ENCODE assay signal across 11 cellular contexts in the genomic region with DNA sequence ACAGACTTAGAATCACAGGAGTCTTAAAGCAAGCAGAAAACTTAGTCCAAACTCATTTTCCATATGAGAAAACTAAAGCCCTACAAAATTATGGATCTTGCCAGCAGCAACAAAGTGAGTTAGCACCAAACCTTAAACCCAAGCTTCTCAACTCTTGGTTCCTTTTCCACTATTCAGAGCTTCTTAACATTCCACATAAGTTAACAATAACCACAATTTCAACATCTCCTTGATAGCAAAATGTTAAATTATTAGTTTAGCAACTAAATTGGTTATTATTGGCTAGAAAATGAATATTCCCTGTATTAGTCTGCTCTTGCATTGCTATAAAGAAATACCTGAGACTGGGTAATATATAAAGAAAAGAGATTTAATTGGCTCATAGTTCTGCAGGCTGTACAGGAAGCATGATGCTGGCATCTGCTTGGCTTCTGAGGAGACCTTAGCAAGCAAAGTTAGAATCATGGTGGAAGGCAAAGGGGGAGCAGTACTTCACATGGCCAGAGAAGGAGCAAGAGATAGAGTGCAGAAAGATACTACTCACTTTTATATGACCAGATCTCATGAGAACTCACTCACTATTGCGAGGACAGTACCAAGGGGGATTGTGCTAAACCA. TPM values are rescaled to one million over a fixed set of nuclear protein-coding genes. Genes with fewer than 3 reads are reported as not detected.
A peak's percentile ranks its signal among the peaks of the same experiment; 100 is the strongest.
DNase-seq lines count a peak whose midpoint lies in the region; TF ChIP-seq lines count a peak whose summit lies in the region.
"Had no signal": no experiment of that assay in that cellular context is flagged by ENCODE, and none has a peak within 500 bp of the region (broad histone marks: within the 10 kb centered on the region; RNA-seq: fewer than 3 reads in every experiment).

No MANE protein-coding gene starts in this region.

- no peaks in the 10 kb centered on the region for H3K4me1 Mint-ChIP-seq in chondrocyte (ENCODE audit: low read depth)
- H3K4me1 Mint-ChIP-seq: activated CD4-positive, alpha-beta T cell treated with anti-CD3 and anti-CD28 coated beads, Interleukin-2, amount 10 ng/mL, durations not matched to agents 7 days and 5 days; activated naive CD8-positive, alpha-beta T cell treated with anti-CD3 and anti-CD28 coated beads for 36 hours had no signal

- H3K4me3 Mint-ChIP-seq in chondrocyte (ENCODE audit: unreplicated experiment), result no peak overlapping the region
- H3K4me3 Mint-ChIP-seq: activated CD4-positive, alpha-beta T cell treated with anti-CD3 and anti-CD28 coated beads, Interleukin-2, amount 10 ng/mL, durations not matched to agents 7 days and 5 days; activated naive CD8-positive, alpha-beta T cell treated with anti-CD3 and anti-CD28 coated beads for 36 hours had no signal

- H3K27ac Mint-ChIP-seq in chondrocyte (ENCODE audit: unreplicated experiment), result no peak overlapping the region
- H3K27ac Mint-ChIP-seq: activated CD4-positive, alpha-beta T cell treated with anti-CD3 and anti-CD28 coated beads, Interleukin-2, amount 10 ng/mL, durations not matched to agents 7 days and 5 days; activated naive CD8-positive, alpha-beta T cell treated with anti-CD3 and anti-CD28 coated beads for 36 hours had no signal

- no peak for TF ChIP-seq POLR2A in sigmoid colon (IDR thresholded peaks at IDR 0.05)

- TF ChIP-seq EP300 in sigmoid colon (IDR thresholded peaks at IDR 0.05), result no peak

- H3K27me3 Mint-ChIP-seq in chondrocyte (ENCODE audit: low read depth), result peaks cover 4% of the 10 kb centered on the region

- no peaks in the 10 kb centered on the region for H3K27me3 ChIP-seq in sigmoid colon

- TF ChIP-seq CTCF in chondrocyte (IDR thresholded peaks at IDR 0.05), result peak; percentile 23
- TF ChIP-seq CTCF in retinal pigment epithelial cell (conservative IDR thresholded peaks at IDR 0.05; ENCODE audit: low read depth, low read length), result peak; percentile 15
- TF ChIP-seq CTCF in sigmoid colon (IDR thresholded peaks at IDR 0.05), result no peak

- no peaks in the 10 kb centered on the region for H3K36me3 ChIP-seq in sigmoid colon

- WGBS in sigmoid colon, 2 donors, result 95% methylated on average over 1 of the region's 1 CpG

- no peaks in the 10 kb centered on the region for H3K4me1 ChIP-seq in sigmoid colon

- H3K9me3 ChIP-seq in sigmoid colon, result no peaks in the 10 kb centered on the region

- intact Hi-C loops in sigmoid colon (cut with DNase I), result no loop called here

- DNase-seq in ELR (ENCODE audit: low read depth), result peak; percentile 18
- DNase-seq in Jurkat, Clone E6-1 (ENCODE audit: low read depth, low spot score), result peak; percentile 4
- DNase-seq in chondrocyte (ENCODE audit: low spot score), result no peak
- no peak for DNase-seq in retinal pigment epithelial cell (ENCODE audit: low read depth)
- DNase-seq in sigmoid colon, result no peak
- DNase-seq in effector CD8-positive, alpha-beta T cell (lab: John Stamatoyannopoulos, UW), result no peak
- DNase-seq in amniotic stem cell (lab: John Stamatoyannopoulos, UW), result no peak
- DNase-seq: activated CD4-positive, alpha-beta T cell treated with anti-CD3 and anti-CD28 coated beads, Interleukin-2, amount 10 ng/mL, durations not matched to agents 7 days and 5 days; activated naive CD8-positive, alpha-beta T cell treated with anti-CD3 and anti-CD28 coated beads for 36 hours; NCI-H774; stimulated activated CD4-positive, alpha-beta T cell treated with anti-CD3 and anti-CD28 coated beads, Interleukin-15, amount 100 ng/mL, for 24 hours had no signal

- no peak overlapping the region for H3K27ac ChIP-seq in sigmoid colon

- no peak overlapping the region for H3K4me3 ChIP-seq in Jurkat, Clone E6-1 (ENCODE audit: low read length)
- H3K4me3 ChIP-seq in retinal pigment epithelial cell (ENCODE audit: low read length), result no peak overlapping the region
- no peak overlapping the region for H3K4me3 ChIP-seq in sigmoid colon

- peaks cover 6% of the 10 kb centered on the region for H3K36me3 Mint-ChIP-seq in chondrocyte (ENCODE audit: low read depth)

- peaks cover 13% of the 10 kb centered on the region for H3K9me3 Mint-ChIP-seq in chondrocyte (ENCODE audit: low read depth)

RNA-seq across cellular contexts. Expression of a gene that starts 26.2 kb away (rescaled TPM):
- polyA plus RNA-seq in Jurkat, Clone E6-1 (2012; ENCODE audit: insufficient read depth, insufficient read length), result 1.8 TPM
- 42.6 to 45.1 TPM (median 45.0 TPM) in 3 replicates for total RNA-seq in chondrocyte
- 10 to 100 TPM in 3 of 4 donors, 1 to 10 TPM in 1; 8.6 to 22.2 (median 17.0) TPM for total RNA-seq in sigmoid colon
- 1 to 10 TPM; 1.2 to 4.8 (median 2.8) TPM for polyA plus RNA-seq in sigmoid colon

RNA-seq across cellular contexts. Expression of a gene that starts 58.1 kb away (rescaled TPM):
- polyA plus RNA-seq in Jurkat, Clone E6-1 (2012; ENCODE audit: insufficient read depth, insufficient read length), result 3.2 TPM
- total RNA-seq in chondrocyte (1.9 to 3.2 TPM (median 3.1 TPM) in 3 replicates), sigmoid colon (1 to 10 TPM; 1.8 to 5.3 (median 2.6) TPM)
- under 1 TPM in 1 of 3 donors, not detected in 2; 0.41 TPM for polyA plus RNA-seq in sigmoid colon
- total RNA-seq: activated CD4-positive, alpha-beta T cell treated with anti-CD3 and anti-CD28 coated beads, Interleukin-2, amount 10 ng/mL, durations not matched to agents 7 days and 5 days; activated naive CD8-positive, alpha-beta T cell treated with anti-CD3 and anti-CD28 coated beads for 36 hours had no signal

RNA-seq across cellular contexts. Expression of a gene that starts 58.2 kb away (rescaled TPM):
- not detected for polyA plus RNA-seq in Jurkat, Clone E6-1 (2012; ENCODE audit: insufficient read depth, insufficient read length)
- total RNA-seq in chondrocyte, result not detected in 3 replicates
- total RNA-seq in sigmoid colon, result 10 to 100 TPM; 12.1 to 37.5 (median 26.0) TPM
- polyA plus RNA-seq in sigmoid colon, result 1 to 10 TPM in 1 of 3 donors, under 1 TPM in 2; 0.86 to 3.0 (median 0.92) TPM
- total RNA-seq: activated CD4-positive, alpha-beta T cell treated with anti-CD3 and anti-CD28 coated beads, Interleukin-2, amount 10 ng/mL, durations not matched to agents 7 days and 5 days; activated naive CD8-positive, alpha-beta T cell treated with anti-CD3 and anti-CD28 coated beads for 36 hours had no signal

Comparison
In these comparisons a context has a peak if more than half of its experiments do, and no peak if none do; other contexts are left out.
1. DNase-seq: peak in ELR (single experiment) and Jurkat, Clone E6-1 (single experiment); none in chondrocyte (single experiment), retinal pigment epithelial cell (single experiment), sigmoid colon (single experiment), effector CD8-positive, alpha-beta T cell (single experiment) and amniotic stem cell (single experiment).
2. CTCF ChIP-seq: peak in chondrocyte (single experiment) and retinal pigment epithelial cell (single experiment); none in sigmoid colon (0 of 4).
3. RNA of a gene that starts 58.2 kb away (total RNA-seq): 12.1 to 37.5 TPM in sigmoid colon; not detected in chondrocyte; every median in the first group is over 10 times any median in the second.